ENCODE assay signal across 9 cellular contexts in genomic region chrX:131792789-131793462, GRCh38.
DNase-seq lines count a peak whose midpoint lies in the region; TF ChIP-seq lines count a peak whose summit lies in the region.
"Had no signal": no experiment of that assay in that cellular context is flagged by ENCODE, and none has a peak within 500 bp of the region (broad histone marks: within the 10 kb centered on the region; RNA-seq: fewer than 3 reads in every experiment).

No MANE protein-coding gene starts in this region.

- no peaks in the 10 kb centered on the region for H3K27me3 ChIP-seq in Peyer's patch
- no peaks in the 10 kb centered on the region for H3K27me3 ChIP-seq in esophagus muscularis mucosa
- H3K27me3 ChIP-seq: suprapubic skin had no signal

- intact Hi-C loops in esophagus muscularis mucosa (cut with DNase I) = no loop called here

- WGBS in esophagus muscularis mucosa = 43% methylated on average over 15 of the region's 15 CpGs

- H3K4me3 ChIP-seq in HEK293 (ENCODE audit: low read depth, low read length) (peak overlapping the region; percentile 40), Peyer's patch (peak overlapping the region in 2 of 4 donors; percentile 46 to 59), esophagus muscularis mucosa (peak overlapping the region in 2 of 4 donors; percentile 53)
- H3K4me3 ChIP-seq: suprapubic skin had no signal

- H3K4me1 ChIP-seq in HEK293 (ENCODE audit: control insufficient read depth, insufficient read depth, low read length) = no peaks in the 10 kb centered on the region
- H3K4me1 ChIP-seq in Peyer's patch = no peaks in the 10 kb centered on the region
- peaks cover 0 to 18% (median 0%) of the 10 kb centered on the region in 4 donors for H3K4me1 ChIP-seq in esophagus muscularis mucosa
- H3K4me1 ChIP-seq: suprapubic skin had no signal

- H3K9me3 ChIP-seq in HEK293 (ENCODE audit: control insufficient read depth, insufficient read depth, low read depth, low read length) (no peaks in the 10 kb centered on the region; the same call in 1 of the 2 replicates), Peyer's patch (no peaks in the 10 kb centered on the region), esophagus muscularis mucosa (no peaks in the 10 kb centered on the region)
- H3K9me3 ChIP-seq: suprapubic skin had no signal

- H3K27ac ChIP-seq in HEK293 (ENCODE audit: extremely low read depth, low read depth, low read length) = peak overlapping the region; percentile 71
- H3K27ac ChIP-seq in Peyer's patch = peak overlapping the region in 2 of 4 donors; percentile 68 to 82
- peak overlapping the region in 2 of 4 donors; percentile 79 to 81 for H3K27ac ChIP-seq in esophagus muscularis mucosa (replicated peaks in 1 of 4)
- H3K27ac ChIP-seq: suprapubic skin had no signal

- H3K36me3 ChIP-seq in HEK293 (ENCODE audit: control insufficient read depth in 2 of 2, insufficient read depth in 1 of 2, low read length in 2 of 2) = peaks cover 11 to 48% of the 10 kb centered on the region in 2 experiments
- H3K36me3 ChIP-seq in Peyer's patch = no peaks in the 10 kb centered on the region
- H3K36me3 ChIP-seq in esophagus muscularis mucosa = no peaks in the 10 kb centered on the region
- H3K36me3 ChIP-seq: suprapubic skin had no signal

- CTCF ChIA-PET in HEK293 (lab: Yijun Ruan, JAX) = interaction anchor here (0.8 to 2.2 kb wide), 7 partner anchors 9 to 82 kb away, joined by 3 to 6 read pairs (median 3); no protein-coding TSS in a partner anchor

- TF ChIP-seq POLR2A in Peyer's patch (IDR thresholded peaks at IDR 0.05) (no peak), esophagus muscularis mucosa (IDR thresholded peaks at IDR 0.05; ENCODE audit: low read depth) (no peak)

- DNase-seq in EH (ENCODE audit: low read depth) (peak; percentile 3), Peyer's patch (peak in 2 of 3 donors; percentile 88 to 96), esophagus muscularis mucosa (ENCODE audit: extremely low spot score) (no peak), smooth muscle cell of the brain vasculature (ENCODE audit: low read depth, low spot score) (peak; percentile 90), AML-193 (lab: John Stamatoyannopoulos, UW) (no peak)
- DNase-seq in activated CD4-positive, alpha-beta T cell treated with anti-CD3 and anti-CD28 coated beads for 1 hour = no peak
- DNase-seq in activated CD4-positive, alpha-beta T cell treated with anti-CD3 and anti-CD28 coated beads, Interleukin-2, amount 50 U/mL, for 4 hours = no peak

- peak; percentile 86 for TF ChIP-seq CTCF in HEK293 (tag by site-specific recombination; IDR thresholded peaks at IDR 0.05)
- peak in 2 of 6 experiments; percentile 22 to 70 for TF ChIP-seq CTCF in Peyer's patch (IDR thresholded peaks at IDR 0.05)
- TF ChIP-seq CTCF in esophagus muscularis mucosa (IDR thresholded peaks at IDR 0.05) = peak in 2 of 3 experiments; percentile 40 to 48

- no peak for TF ChIP-seq EP300 in esophagus muscularis mucosa (IDR thresholded peaks at IDR 0.05)

- POLR2A ChIA-PET in HEK293 (lab: Yijun Ruan, JAX) = interaction anchor here (1.0 kb wide), 1 partner anchor 40 kb away, joined by 4 read pairs; no protein-coding TSS in a partner anchor

TF ChIP-seq in HEK293, 187 proteins besides CTCF, POLR2A, EP300 and RAD21 (continues in another document):
- TF ChIP-seq ZEB2 (tag by site-specific recombination; IDR thresholded peaks at IDR 0.05) = 0 out of 2 replicates have a peak, but pooled peaks have one; percentile 13
- TF ChIP-seq PRDM1 (tag by site-specific recombination; IDR thresholded peaks at IDR 0.05) = 0 out of 2 replicates have a peak, but pooled peaks have one; percentile 27
- peak; percentile 55; the same call in 1 of the 2 replicates for TF ChIP-seq ZNF76 (tag by site-specific recombination; IDR thresholded peaks at IDR 0.05; ENCODE audit: borderline replicate concordance, low read depth)
- TF ChIP-seq ZNF221 (tag by site-specific recombination; IDR thresholded peaks at IDR 0.05; ENCODE audit: borderline replicate concordance) = no peak
- TF ChIP-seq RBAK (tag by site-specific recombination; IDR thresholded peaks at IDR 0.05) = no peak
- TF ChIP-seq ZSCAN23 (tag by site-specific recombination; IDR thresholded peaks at IDR 0.05) = 0 out of 2 replicates have a peak, but pooled peaks have one; percentile 44
- peak; percentile 26; the same call in 1 of the 2 replicates for TF ChIP-seq ZBTB8A (tag by site-specific recombination; IDR thresholded peaks at IDR 0.05)
- TF ChIP-seq ZNF629 (tag by site-specific recombination; IDR thresholded peaks at IDR 0.05) = peak; percentile 32; the same call in 1 of the 2 replicates
- peak; percentile 26; the same call in 1 of the 2 replicates for TF ChIP-seq ZSCAN4 (tag by site-specific recombination; IDR thresholded peaks at IDR 0.05)
- TF ChIP-seq HIC1 (tag by site-specific recombination; IDR thresholded peaks at IDR 0.05) = no peak
- peak; percentile 48 for TF ChIP-seq GLIS1 (tag by site-specific recombination; IDR thresholded peaks at IDR 0.05)
- peak; percentile 59 for TF ChIP-seq ZXDB (tag by site-specific recombination; IDR thresholded peaks at IDR 0.05)
- TF ChIP-seq ZBTB11 (tag by site-specific recombination; conservative IDR thresholded peaks at IDR 0.05; ENCODE audit: low read depth) = 0 out of 2 replicates have a peak, but pooled peaks have one; percentile 16
- 0 out of 2 replicates have a peak, but pooled peaks have one; percentile 33 for TF ChIP-seq ZNF580 (tag by site-specific recombination; IDR thresholded peaks at IDR 0.05)
- TF ChIP-seq ZNF558 (tag by site-specific recombination; IDR thresholded peaks at IDR 0.05) = no peak
- peak; percentile 55; the same call in 1 of the 2 replicates for TF ChIP-seq INSM2 (tag by site-specific recombination; IDR thresholded peaks at IDR 0.05)

Comparison
In these comparisons a context has a peak if more than half of its experiments do, and no peak if none do; other contexts are left out.
1. DNase-seq: peak in EH (single experiment), Peyer's patch (2 of 3) and smooth muscle cell of the brain vasculature (single experiment); none in esophagus muscularis mucosa (single experiment), activated CD4-positive, alpha-beta T cell treated with anti-CD3 and anti-CD28 coated beads for 1 hour (single experiment), AML-193 (0 of 2) and activated CD4-positive, alpha-beta T cell treated with anti-CD3 and anti-CD28 coated beads, Interleukin-2, amount 50 U/mL, for 4 hours (0 of 2).